31 cellular contexts compared by ENCODE assay signal in genomic region chr11:18309691-18310090, GRCh38. TPM values are rescaled to one million over a fixed set of nuclear protein-coding genes. Genes with fewer than 3 reads are reported as not detected.
"Had no signal": no experiment of that assay in that cellular context is flagged by ENCODE, and none has a peak within 500 bp of the region (broad histone marks: within the 10 kb centered on the region; RNA-seq: fewer than 3 reads in every experiment).

No MANE protein-coding gene starts in this region.

- H3K4me3 ChIP-seq: heart right ventricle, left ventricle myocardium inferior, ovary, prostate gland, right atrium auricular region, stomach, upper lobe of left lung had no signal

- DNase-seq: activated CD4-positive, alpha-beta T cell treated with anti-CD3 and anti-CD28 coated beads, Interleukin-2, amount 50 U/mL, for 1 hour; activated CD4-positive, CD25-positive, alpha-beta regulatory T cell treated with anti-CD3 and anti-CD28 coated beads, Interleukin-2, amount 50 U/mL, for 72 hours; activated CD8-positive, alpha-beta T cell treated with anti-CD3 and anti-CD28 coated beads, Interleukin-2, amount 10 ng/mL, durations not matched to agents 7 days and 5 days; activated gamma-delta T cell; activated naive CD4-positive, alpha-beta T cell treated with anti-CD3 and anti-CD28 coated beads, Interleukin-2, amount 50 U/mL, for 16 hours; activated naive CD8-positive, alpha-beta T cell treated with anti-CD3 and anti-CD28 coated beads, Interleukin-2, amount 50 U/mL, for 24 hours; anterior cingulate cortex; central memory CD4-positive, alpha-beta T cell; effector memory CD8-positive, alpha-beta T cell; foreskin fibroblast; heart right ventricle; left ventricle myocardium inferior; ovary; stimulated activated CD4-positive, alpha-beta T cell treated with anti-CD3 and anti-CD28 coated beads, Interleukin-1b, Interleukin-23, amount 100 ng/mL, for 48 hours; stomach; T-cell; upper lobe of left lung had no signal

- H3K9me3 ChIP-seq: heart right ventricle, left ventricle myocardium inferior, neutrophil, ovary, prostate gland, right atrium auricular region, stomach, upper lobe of left lung had no signal

- ATAC-seq: activated CD8-positive, alpha-beta T cell treated with anti-CD3 and anti-CD28 coated beads, Interleukin-2, amount 10 ng/mL, durations not matched to agents 7 days and 5 days; activated naive CD8-positive, alpha-beta T cell treated with anti-CD3 and anti-CD28 coated beads, Interleukin-2, amount 50 U/mL, for 24 hours; effector memory CD8-positive, alpha-beta T cell; heart right ventricle; stimulated activated memory B cell treated with anti-CD40 and anti-IgM and Interleukin-4, amounts not matched to agents 10 μg/mL and 1 μg/mL and 100 μg/mL, for 72 hours; T-cell had no signal

- H3K27ac Mint-ChIP-seq: activated CD8-positive, alpha-beta T cell treated with anti-CD3 and anti-CD28 coated beads, Interleukin-2, amount 10 ng/mL, durations not matched to agents 7 days and 5 days; activated naive CD8-positive, alpha-beta T cell treated with anti-CD3 and anti-CD28 coated beads, Interleukin-2, amount 50 U/mL, for 24 hours; activated T-helper 1 cell treated with anti-CD3 and anti-CD28 coated beads, Interleukin-12 subunit alpha, Interleukin-12 subunit beta, Interleukin-2, Interleukin-4 antibody, amounts not matched to agents 30 ng/mL and 10 ng/mL and 1 ng/mL, durations not matched to agents 14 hours and 24 hours and 36 hours; brain; nephron; T-cell; T-helper 2 cell treated with Interferon-gamma antibody and Interleukin-4, amounts not matched to agents 5 μg/mL and 100 μg/mL, for 36 hours had no signal

- H3K27me3 ChIP-seq: heart right ventricle, neutrophil, ovary, right atrium auricular region, stomach, upper lobe of left lung had no signal

- H3K9me3 Mint-ChIP-seq: activated naive CD8-positive, alpha-beta T cell treated with anti-CD3 and anti-CD28 coated beads, Interleukin-2, amount 50 U/mL, for 24 hours; activated T-helper 1 cell treated with anti-CD3 and anti-CD28 coated beads, Interleukin-12 subunit alpha, Interleukin-12 subunit beta, Interleukin-2, Interleukin-4 antibody, amounts not matched to agents 30 ng/mL and 10 ng/mL and 1 ng/mL, durations not matched to agents 14 hours and 24 hours and 36 hours; brain; effector memory CD8-positive, alpha-beta T cell; nephron; stimulated activated memory B cell treated with anti-CD40 and anti-IgM and Interleukin-4, amounts not matched to agents 10 μg/mL and 1 μg/mL and 100 μg/mL, for 72 hours; T-cell; T-helper 2 cell treated with Interferon-gamma antibody and Interleukin-4, amounts not matched to agents 5 μg/mL and 100 μg/mL, for 36 hours had no signal

- H3K27ac ChIP-seq: heart right ventricle, left ventricle myocardium inferior, ovary, prostate gland, right atrium auricular region, stomach, VCaP had no signal

- H3K36me3 ChIP-seq: ovary, prostate gland had no signal

- H3K27me3 Mint-ChIP-seq: activated naive CD8-positive, alpha-beta T cell treated with anti-CD3 and anti-CD28 coated beads, Interleukin-2, amount 50 U/mL, for 24 hours; brain; effector memory CD8-positive, alpha-beta T cell; stimulated activated memory B cell treated with anti-CD40 and anti-IgM and Interleukin-4, amounts not matched to agents 10 μg/mL and 1 μg/mL and 100 μg/mL, for 72 hours; T-cell had no signal

- H3K4me1 ChIP-seq: prostate gland had no signal

- H3K4me3 Mint-ChIP-seq: activated CD8-positive, alpha-beta T cell treated with anti-CD3 and anti-CD28 coated beads, Interleukin-2, amount 10 ng/mL, durations not matched to agents 7 days and 5 days; activated naive CD8-positive, alpha-beta T cell treated with anti-CD3 and anti-CD28 coated beads, Interleukin-2, amount 50 U/mL, for 24 hours; activated T-helper 1 cell treated with anti-CD3 and anti-CD28 coated beads, Interleukin-12 subunit alpha, Interleukin-12 subunit beta, Interleukin-2, Interleukin-4 antibody, amounts not matched to agents 30 ng/mL and 10 ng/mL and 1 ng/mL, durations not matched to agents 14 hours and 24 hours and 36 hours; brain; effector memory CD8-positive, alpha-beta T cell; nephron; stimulated activated memory B cell treated with anti-CD40 and anti-IgM and Interleukin-4, amounts not matched to agents 10 μg/mL and 1 μg/mL and 100 μg/mL, for 72 hours; T-cell; T-helper 2 cell treated with Interferon-gamma antibody and Interleukin-4, amounts not matched to agents 5 μg/mL and 100 μg/mL, for 36 hours had no signal

RNA-seq across cellular contexts. Expression of gene SAA1, which starts 43.6 kb away (rescaled TPM):
- total RNA-seq: activated CD8-positive, alpha-beta T cell treated with anti-CD3 and anti-CD28 coated beads, Interleukin-2, amount 10 ng/mL, durations not matched to agents 7 days and 5 days; activated T-helper 1 cell treated with anti-CD3 and anti-CD28 coated beads, Interleukin-12 subunit alpha, Interleukin-12 subunit beta, Interleukin-2, Interleukin-4 antibody, amounts not matched to agents 30 ng/mL and 10 ng/mL and 1 ng/mL, durations not matched to agents 14 hours and 24 hours and 36 hours; dermis microvascular lymphatic vessel endothelial cell; fibroblast of lung; left ventricle myocardium inferior; lung microvascular endothelial cell; skeletal muscle tissue; temporal lobe had no signal
- polyA plus RNA-seq: fibroblast of lung had no signal
